ENCODE assay signal across 8 cellular contexts in genomic region chr11:123069878-123070821, GRCh38. TPM values are rescaled to one million over a fixed set of nuclear protein-coding genes. Genes with fewer than 3 reads are reported as not detected.
DNase-seq lines count a peak whose midpoint lies in the region; ATAC-seq and TF ChIP-seq lines count a peak whose summit lies in the region.

No MANE protein-coding gene starts in this region.

- peaks cover 46% of the 10 kb centered on the region for H3K79me2 ChIP-seq in DND-41 (ENCODE audit: insufficient read depth, low read length)

- DNase-seq in DND-41, result no peak
- DNase-seq in central memory CD4-positive, alpha-beta T cell, result peak; percentile 63
- no peak for DNase-seq in omental fat pad (ENCODE audit: low spot score)
- DNase-seq in chondrocyte (ENCODE audit: low spot score), result no peak
- no peak for DNase-seq in NCI-H526 treated with DMSO at 0.1 percent for 48 hours (lab: John Stamatoyannopoulos, UW)

- peak overlapping the region; percentile 91 for H3K27ac ChIP-seq in DND-41 (ENCODE audit: low read length)
- H3K27ac ChIP-seq in subcutaneous abdominal adipose tissue (ENCODE audit: low read depth, low read length), result peak overlapping the region; percentile 38

- H3K4me3 Mint-ChIP-seq in chondrocyte (ENCODE audit: unreplicated experiment), result no peak overlapping the region

- no peaks in the 10 kb centered on the region for H3K36me3 Mint-ChIP-seq in chondrocyte (ENCODE audit: low read depth)

- no peaks in the 10 kb centered on the region for H3K27me3 ChIP-seq in DND-41 (ENCODE audit: insufficient read depth, low read length, poor library complexity)
- H3K27me3 ChIP-seq in subcutaneous abdominal adipose tissue (ENCODE audit: control insufficient read depth in 5 of 5, insufficient read depth in 4 of 5, low read length in 5 of 5), result no peaks in the 10 kb centered on the region

- no peak overlapping the region for H3K27ac Mint-ChIP-seq in chondrocyte (ENCODE audit: unreplicated experiment)

- H4K20me1 ChIP-seq in DND-41 (ENCODE audit: insufficient read depth, low read length), result no peaks in the 10 kb centered on the region

- H3K9me3 Mint-ChIP-seq in chondrocyte (ENCODE audit: low read depth), result no peaks in the 10 kb centered on the region

- peak; percentile 76 for ATAC-seq in DND-41 (ENCODE audit: insufficient read depth, low read depth)
- ATAC-seq in GM19463 (IDR thresholded peaks at IDR 0.05; ENCODE audit: unreplicated experiment), result peak; percentile 52
- ATAC-seq in HG03521 (IDR thresholded peaks at IDR 0.05; ENCODE audit: unreplicated experiment), result peak; percentile 59
- no peak for ATAC-seq in omental fat pad (ENCODE audit: low FRiP score)

- no peaks in the 10 kb centered on the region for H3K9me3 ChIP-seq in DND-41 (ENCODE audit: insufficient read depth, low read length, severe bottlenecking)
- H3K9me3 ChIP-seq in subcutaneous abdominal adipose tissue (ENCODE audit: control insufficient read depth in 5 of 5, low read length in 5 of 5), result no peaks in the 10 kb centered on the region

- TF ChIP-seq CTCF in DND-41 (IDR thresholded peaks at IDR 0.05; ENCODE audit: borderline replicate concordance, extremely low read depth, low read length, poor library complexity, severe bottlenecking) (no peak), omental fat pad (IDR thresholded peaks at IDR 0.05) (no peak), chondrocyte (IDR thresholded peaks at IDR 0.05) (no peak)

- H3K27me3 Mint-ChIP-seq in chondrocyte (ENCODE audit: low read depth), result no peaks in the 10 kb centered on the region

- peak overlapping the region; percentile 55 for H3K9ac ChIP-seq in DND-41 (ENCODE audit: low read depth, low read length)
- H3K9ac ChIP-seq in subcutaneous abdominal adipose tissue (ENCODE audit: low read length in 5 of 5), result peak overlapping the region in 4 of 5 donors; percentile 6 to 61 (median 40)

- peak overlapping the region; percentile 69 for H3K4me2 ChIP-seq in DND-41 (ENCODE audit: insufficient read depth, low read length)

- H3K4me1 ChIP-seq in DND-41 (ENCODE audit: insufficient read depth, low read length), result peaks cover 32% of the 10 kb centered on the region
- peaks cover 0 to 35% (median 21%) of the 10 kb centered on the region in 5 donors for H3K4me1 ChIP-seq in subcutaneous abdominal adipose tissue (ENCODE audit: control insufficient read depth in 5 of 5, insufficient read depth in 5 of 5, low read length in 5 of 5)

- H3K4me3 ChIP-seq in DND-41 (ENCODE audit: low read depth in 1 of 2, low read length in 2 of 2) (peak overlapping the region; percentile 17 to 52; a peak in 3 of 4 replicates), subcutaneous abdominal adipose tissue (ENCODE audit: low read depth in 1 of 5, low read length in 5 of 5) (peak overlapping the region in 4 of 5 donors; percentile 11 to 54 (median 42))

- H2AFZ ChIP-seq in DND-41 (ENCODE audit: low read depth, low read length), result peak overlapping the region; percentile 79

- no peaks in the 10 kb centered on the region for H3K36me3 ChIP-seq in DND-41 (ENCODE audit: insufficient read depth, low read length)
- H3K36me3 ChIP-seq in subcutaneous abdominal adipose tissue (ENCODE audit: control insufficient read depth in 5 of 5, insufficient read depth in 5 of 5, low read length in 5 of 5), result peaks cover 7 to 26% (median 19%) of the 10 kb centered on the region in 5 donors

- peaks cover 15% of the 10 kb centered on the region for H3K4me1 Mint-ChIP-seq in chondrocyte (ENCODE audit: low read depth)

RNA-seq across cellular contexts. Expression of gene HSPA8, which starts 8.2 kb away (rescaled TPM):
- 1,000 to 10,000 TPM in 2 of 4 donors, 100 to 1,000 TPM in 2; 751 to 1,858 (median 1,218) TPM for total RNA-seq in omental fat pad
- 1,112 to 1,153 TPM (median 1,138 TPM) in 3 replicates for total RNA-seq in chondrocyte
